8 cellular contexts compared by ENCODE assay signal in the genomic region with DNA sequence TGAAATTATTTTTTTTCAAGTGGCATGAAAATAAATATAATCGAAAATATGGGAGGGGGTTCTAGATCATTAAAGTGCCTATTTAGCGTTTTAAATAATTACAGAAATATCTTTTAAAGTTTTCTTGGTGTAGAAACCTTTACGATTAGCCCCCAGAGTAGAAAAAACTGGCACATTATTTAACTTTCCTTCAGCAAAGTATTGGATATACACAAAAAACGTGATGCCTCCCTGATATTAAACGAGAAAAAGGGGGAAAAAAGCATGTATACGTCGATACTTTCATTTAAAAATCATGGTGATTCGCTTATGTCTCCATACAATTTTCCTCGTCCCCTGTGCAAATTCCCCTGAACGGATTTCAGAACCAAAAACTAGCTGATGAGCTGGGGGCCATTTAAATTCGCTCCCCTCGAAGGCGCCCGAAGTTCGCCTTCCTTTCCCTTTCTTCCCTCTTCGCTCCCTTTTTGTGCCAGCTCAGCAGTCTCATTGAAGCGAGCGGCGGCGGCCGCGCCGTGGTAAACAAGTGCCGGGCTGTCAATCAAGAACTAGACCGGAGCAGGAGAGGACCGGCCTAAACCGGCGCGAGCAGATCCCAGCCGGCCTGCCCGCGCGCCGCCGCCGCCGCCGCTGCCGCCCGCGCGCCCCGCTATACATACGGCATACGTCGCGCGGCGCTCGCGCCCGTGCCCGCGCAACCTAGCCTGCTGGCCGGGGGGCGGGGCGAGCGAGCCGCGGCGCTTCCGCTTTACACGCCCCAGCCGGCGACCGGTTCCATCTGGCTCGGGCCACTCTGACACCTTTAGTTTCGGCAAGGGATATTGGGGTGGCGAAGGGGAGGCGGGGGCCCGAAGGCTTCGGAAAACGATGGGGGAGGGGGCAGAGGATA. TPM values are rescaled to one million over a fixed set of nuclear protein-coding genes. Genes with fewer than 3 reads are reported as not detected.
A peak's percentile ranks its signal among the peaks of the same experiment; 100 is the strongest.
DNase-seq lines count a peak whose midpoint lies in the region; ATAC-seq and TF ChIP-seq lines count a peak whose summit lies in the region.

No MANE protein-coding gene starts in this region.

- no peaks in the 10 kb centered on the region for H3K9me3 Mint-ChIP-seq in GM23338
- no peaks in the 10 kb centered on the region for H3K9me3 Mint-ChIP-seq in activated T-helper 2 cell treated with anti-CD3 and anti-CD28 coated beads, Interferon-gamma antibody, Interleukin-2, Interleukin-4, amounts not matched to agents 10 μg/mL and 5 μg/mL and 100 μg/mL, durations not matched to agents 14 hours and 24 hours and 36 hours
- no peaks in the 10 kb centered on the region for H3K9me3 Mint-ChIP-seq in natural killer cell

- H3K4me1 ChIP-seq in DOHH2 (ENCODE audit: control insufficient read depth, low read length) (peaks cover 21% of the 10 kb centered on the region), GM23338 (ENCODE audit: insufficient read depth) (peaks cover 12% of the 10 kb centered on the region; the same call in 1 of the 2 replicates)

- H3K36me3 ChIP-seq in DOHH2 (ENCODE audit: control insufficient read depth, low read length) (peaks cover 68% of the 10 kb centered on the region), GM23338 (ENCODE audit: insufficient read depth) (peaks cover 5% of the 10 kb centered on the region; the same call in 1 of the 2 replicates)

- no peak overlapping the region for H2AFZ ChIP-seq in GM23338

- TF ChIP-seq CTCF in DOHH2 (IDR thresholded peaks at IDR 0.05; ENCODE audit: low read depth, low read length, poor library complexity, severe bottlenecking) (no peak), GM23338 (conservative IDR thresholded peaks at IDR 0.05; ENCODE audit: low read depth in 2 of 2) (no peak), fibroblast of mammary gland (conservative IDR thresholded peaks at IDR 0.05; ENCODE audit: control insufficient read depth, insufficient read depth, low read depth, low read length) (no peak), natural killer cell (IDR thresholded peaks at IDR 0.05) (no peak)

- intact Hi-C loops in activated T-helper 2 cell treated with anti-CD3 and anti-CD28 coated beads, Interferon-gamma antibody, Interleukin-2, Interleukin-4, amounts not matched to agents 10 μg/mL and 5 μg/mL and 100 μg/mL, durations not matched to agents 14 hours and 24 hours and 36 hours (cut with micrococcal nuclease): loop anchor here (1.0 to 2.0 kb wide), 6 partner anchors 48 to 971 kb away; a partner anchor contains a TSS
- intact Hi-C loops in natural killer cell (cut with micrococcal nuclease): loop anchor here (1.0 to 5.0 kb wide), 5 partner anchors 66 to 853 kb away; a partner anchor contains a TSS

- H3K27ac Mint-ChIP-seq in GM23338 (peak overlapping the region; percentile 100), natural killer cell (peak overlapping the region; percentile 100)
- peak overlapping the region; percentile 100 for H3K27ac Mint-ChIP-seq in activated T-helper 2 cell treated with anti-CD3 and anti-CD28 coated beads, Interferon-gamma antibody, Interleukin-2, Interleukin-4, amounts not matched to agents 10 μg/mL and 5 μg/mL and 100 μg/mL, durations not matched to agents 14 hours and 24 hours and 36 hours

- H3K4me1 Mint-ChIP-seq in GM23338 (peaks cover 16% of the 10 kb centered on the region), natural killer cell (peaks cover 35 to 48% of the 10 kb centered on the region in 2 donors)
- H3K4me1 Mint-ChIP-seq in activated T-helper 2 cell treated with anti-CD3 and anti-CD28 coated beads, Interferon-gamma antibody, Interleukin-2, Interleukin-4, amounts not matched to agents 10 μg/mL and 5 μg/mL and 100 μg/mL, durations not matched to agents 14 hours and 24 hours and 36 hours (ENCODE audit: low read depth): peaks cover 30% of the 10 kb centered on the region

- H4K20me1 ChIP-seq in DOHH2 (ENCODE audit: control insufficient read depth, insufficient read depth, low read depth, low read length) (no peaks in the 10 kb centered on the region), GM23338 (replicated peaks; ENCODE audit: insufficient read depth) (no peaks in the 10 kb centered on the region)

- peaks cover 25% of the 10 kb centered on the region for H3K27me3 Mint-ChIP-seq in GM23338 (ENCODE audit: insufficient read depth, low read depth, poor library complexity)
- H3K27me3 Mint-ChIP-seq in activated T-helper 2 cell treated with anti-CD3 and anti-CD28 coated beads, Interferon-gamma antibody, Interleukin-2, Interleukin-4, amounts not matched to agents 10 μg/mL and 5 μg/mL and 100 μg/mL, durations not matched to agents 14 hours and 24 hours and 36 hours (ENCODE audit: low read depth): no peaks in the 10 kb centered on the region
- H3K27me3 Mint-ChIP-seq in natural killer cell (ENCODE audit: low read depth in 2 of 2): no peaks in the 10 kb centered on the region

- peak overlapping the region; percentile 90 for H3K4me3 Mint-ChIP-seq in GM23338
- peak overlapping the region; percentile 98 for H3K4me3 Mint-ChIP-seq in activated T-helper 2 cell treated with anti-CD3 and anti-CD28 coated beads, Interferon-gamma antibody, Interleukin-2, Interleukin-4, amounts not matched to agents 10 μg/mL and 5 μg/mL and 100 μg/mL, durations not matched to agents 14 hours and 24 hours and 36 hours (ENCODE audit: low read depth)
- H3K4me3 Mint-ChIP-seq in natural killer cell: peak overlapping the region; percentile 99

- DNase-seq in GM23338 (ENCODE audit: low spot score) (peak; percentile 97), Kasumi-1 (lab: John Stamatoyannopoulos, UW) (peak; percentile 96), RPMI7951 (ENCODE audit: low read depth) (peak; percentile 89), fibroblast of mammary gland (ENCODE audit: low read depth) (peak; percentile 86), natural killer cell (peak; percentile 98)
- DNase-seq in activated T-helper 2 cell treated with anti-CD3 and anti-CD28 coated beads, Interferon-gamma antibody, Interleukin-2, Interleukin-4, amounts not matched to agents 10 μg/mL and 5 μg/mL and 100 μg/mL, durations not matched to agents 14 hours and 24 hours and 36 hours (ENCODE audit: low spot score): peak; percentile 95
- peak; percentile 90 to 97 (median 94) for DNase-seq in stimulated activated naive CD4-positive, alpha-beta T cell (lab: John Stamatoyannopoulos, UW)

- H3K9me2 ChIP-seq in DOHH2 (replicated peaks; ENCODE audit: control insufficient read depth, low read length) (no peaks in the 10 kb centered on the region), GM23338 (ENCODE audit: insufficient read depth) (no peaks in the 10 kb centered on the region)

- peaks cover 75% of the 10 kb centered on the region for H3K79me2 ChIP-seq in DOHH2 (ENCODE audit: control insufficient read depth, low read length)
- peaks cover 10% of the 10 kb centered on the region for H3K79me2 ChIP-seq in GM23338 (replicated peaks; ENCODE audit: insufficient read depth)

- no peaks in the 10 kb centered on the region for H3K9me3 ChIP-seq in DOHH2 (ENCODE audit: control insufficient read depth, insufficient read depth, low read length)

- H3K27me3 ChIP-seq in DOHH2 (ENCODE audit: control insufficient read depth, low read length): no peaks in the 10 kb centered on the region
- no peaks in the 10 kb centered on the region for H3K27me3 ChIP-seq in GM23338 (ENCODE audit: insufficient read depth)

- H3K4me3 ChIP-seq in DOHH2 (ENCODE audit: low read length): peak overlapping the region; percentile 95
- H3K4me3 ChIP-seq in GM23338: peak overlapping the region; percentile 69
- peak overlapping the region; percentile 83 for H3K4me3 ChIP-seq in fibroblast of mammary gland (ENCODE audit: control insufficient read depth, low read depth, low read length)

- peak overlapping the region; percentile 81 for H3K4me2 ChIP-seq in DOHH2 (ENCODE audit: low read length)
- peak overlapping the region; percentile 81 for H3K4me2 ChIP-seq in GM23338

- peak; percentile 47 for ATAC-seq in GM23338
- ATAC-seq in natural killer cell: peak; percentile 49 to 85 (median 71)

- H3K36me3 Mint-ChIP-seq in GM23338 (ENCODE audit: low read depth) (peaks cover 38% of the 10 kb centered on the region; the same call in 2 of the 3 replicates), natural killer cell (peaks cover 15% of the 10 kb centered on the region)
- peaks cover 30% of the 10 kb centered on the region for H3K36me3 Mint-ChIP-seq in activated T-helper 2 cell treated with anti-CD3 and anti-CD28 coated beads, Interferon-gamma antibody, Interleukin-2, Interleukin-4, amounts not matched to agents 10 μg/mL and 5 μg/mL and 100 μg/mL, durations not matched to agents 14 hours and 24 hours and 36 hours (ENCODE audit: low read depth)

- H3F3A ChIP-seq in DOHH2 (ENCODE audit: control insufficient read depth, insufficient read depth) (peaks cover 26% of the 10 kb centered on the region), GM23338 (replicated peaks; ENCODE audit: low read depth) (no peaks in the 10 kb centered on the region)

- H3K27ac ChIP-seq in DOHH2 (ENCODE audit: low read depth, low read length) (peak overlapping the region; percentile 91), GM23338 (ENCODE audit: low read depth) (peak overlapping the region; percentile 100)

TF ChIP-seq in GM23338, 12 proteins besides CTCF, POLR2A, EP300 and RAD21 (continues in another document):
- peak; percentile 59 for TF ChIP-seq CREB1 (CRISPR knock-in tag; IDR thresholded peaks at IDR 0.05; ENCODE audit: low read depth)
- TF ChIP-seq POLR2AphosphoS5 (IDR thresholded peaks at IDR 0.05; ENCODE audit: low read depth): peak; percentile 65
- TF ChIP-seq NANOG (IDR thresholded peaks at IDR 0.05; ENCODE audit: borderline replicate concordance): no peak

RNA-seq across cellular contexts. Expression of a gene that starts 3.3 kb away (rescaled TPM):
- total RNA-seq in GM23338 (2014; rRNA removed; shearing (Covaris generic)): 13.6 and 16.5 TPM in 2 replicates
- polyA plus RNA-seq in GM23338 (2016; fragmentation: Nextera tagmentation; extraction: Ambion mirVana): 8.5 and 11.9 TPM in 2 replicates
- 56.7 and 64.2 TPM in 2 replicates for total RNA-seq in RPMI7951 (2014; rRNA removed; shearing (Covaris generic))
- total RNA-seq in activated T-helper 2 cell treated with anti-CD3 and anti-CD28 coated beads, Interferon-gamma antibody, Interleukin-2, Interleukin-4, amounts not matched to agents 10 μg/mL and 5 μg/mL and 100 μg/mL, durations not matched to agents 14 hours and 24 hours and 36 hours: 17.6 TPM in 2 replicates
- 100 to 1,000 TPM; 117 to 375 (median 133) TPM for total RNA-seq in natural killer cell

Comparison
In these comparisons a context has a peak if more than half of its experiments do, and no peak if none do; other contexts are left out.
1. Peak in every context shown above with its lines: DNase-seq, ATAC-seq, H3K4me3 ChIP-seq and H3K27ac ChIP-seq.